ENCODE assay signal across 1 cellular context in the genomic region with DNA sequence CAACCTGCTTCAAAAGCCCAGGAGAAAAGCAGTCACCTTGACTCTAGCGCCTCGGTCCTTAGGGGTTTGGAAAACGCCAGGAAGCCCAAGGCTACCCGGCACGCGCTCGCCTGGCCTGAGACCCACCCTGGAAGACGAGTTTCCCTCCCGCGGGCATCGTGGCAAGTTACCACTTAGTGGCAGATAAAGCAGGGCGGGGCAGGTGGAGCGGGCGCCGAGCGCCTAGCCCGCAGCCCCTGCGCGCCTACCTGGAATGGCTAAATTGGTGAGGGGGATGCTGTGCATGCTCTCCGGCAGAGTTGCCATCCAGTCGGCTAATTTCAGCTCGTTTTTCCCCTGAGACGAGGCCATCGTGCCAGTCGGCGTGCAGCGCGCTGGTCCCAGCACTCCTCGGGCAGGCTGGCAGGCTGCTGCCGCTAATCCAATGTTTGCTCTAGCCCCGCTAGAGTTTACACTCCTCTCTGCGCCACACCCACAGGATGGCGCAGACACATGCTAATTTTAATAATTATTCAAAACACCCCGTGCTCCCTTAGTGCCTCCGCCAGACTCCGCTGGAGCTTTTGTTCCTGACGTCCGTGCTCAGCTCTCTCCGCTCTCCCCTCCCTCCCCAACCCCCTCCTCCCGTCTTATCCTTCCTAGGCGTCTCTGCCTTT.
A peak's percentile ranks its signal among the peaks of the same experiment; 100 is the strongest.
TF ChIP-seq lines count a peak whose summit lies in the region.

A gene with protein sequence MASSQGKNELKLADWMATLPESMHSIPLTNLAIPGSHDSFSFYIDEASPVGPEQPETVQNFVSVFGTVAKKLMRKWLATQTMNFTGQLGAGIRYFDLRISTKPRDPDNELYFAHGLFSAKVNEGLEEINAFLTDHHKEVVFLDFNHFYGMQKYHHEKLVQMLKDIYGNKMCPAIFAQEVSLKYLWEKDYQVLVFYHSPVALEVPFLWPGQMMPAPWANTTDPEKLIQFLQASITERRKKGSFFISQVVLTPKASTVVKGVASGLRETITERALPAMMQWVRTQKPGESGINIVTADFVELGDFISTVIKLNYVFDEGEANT (minus strand): TSS at position 426 of the 656 bp plus-strand sequence. CDS start 75 bp downstream, at position 351.

TF ChIP-seq in HepG2, 621 proteins besides CTCF, POLR2A, EP300 and RAD21:
- no peak for TF ChIP-seq FOXA1 (IDR thresholded peaks at IDR 0.05)
- peak; percentile 46; the same call in 1 of the 2 replicates for TF ChIP-seq FOXA1 (CRISPR knock-in tag; IDR thresholded peaks at IDR 0.05)
- TF ChIP-seq, protein P1, sequence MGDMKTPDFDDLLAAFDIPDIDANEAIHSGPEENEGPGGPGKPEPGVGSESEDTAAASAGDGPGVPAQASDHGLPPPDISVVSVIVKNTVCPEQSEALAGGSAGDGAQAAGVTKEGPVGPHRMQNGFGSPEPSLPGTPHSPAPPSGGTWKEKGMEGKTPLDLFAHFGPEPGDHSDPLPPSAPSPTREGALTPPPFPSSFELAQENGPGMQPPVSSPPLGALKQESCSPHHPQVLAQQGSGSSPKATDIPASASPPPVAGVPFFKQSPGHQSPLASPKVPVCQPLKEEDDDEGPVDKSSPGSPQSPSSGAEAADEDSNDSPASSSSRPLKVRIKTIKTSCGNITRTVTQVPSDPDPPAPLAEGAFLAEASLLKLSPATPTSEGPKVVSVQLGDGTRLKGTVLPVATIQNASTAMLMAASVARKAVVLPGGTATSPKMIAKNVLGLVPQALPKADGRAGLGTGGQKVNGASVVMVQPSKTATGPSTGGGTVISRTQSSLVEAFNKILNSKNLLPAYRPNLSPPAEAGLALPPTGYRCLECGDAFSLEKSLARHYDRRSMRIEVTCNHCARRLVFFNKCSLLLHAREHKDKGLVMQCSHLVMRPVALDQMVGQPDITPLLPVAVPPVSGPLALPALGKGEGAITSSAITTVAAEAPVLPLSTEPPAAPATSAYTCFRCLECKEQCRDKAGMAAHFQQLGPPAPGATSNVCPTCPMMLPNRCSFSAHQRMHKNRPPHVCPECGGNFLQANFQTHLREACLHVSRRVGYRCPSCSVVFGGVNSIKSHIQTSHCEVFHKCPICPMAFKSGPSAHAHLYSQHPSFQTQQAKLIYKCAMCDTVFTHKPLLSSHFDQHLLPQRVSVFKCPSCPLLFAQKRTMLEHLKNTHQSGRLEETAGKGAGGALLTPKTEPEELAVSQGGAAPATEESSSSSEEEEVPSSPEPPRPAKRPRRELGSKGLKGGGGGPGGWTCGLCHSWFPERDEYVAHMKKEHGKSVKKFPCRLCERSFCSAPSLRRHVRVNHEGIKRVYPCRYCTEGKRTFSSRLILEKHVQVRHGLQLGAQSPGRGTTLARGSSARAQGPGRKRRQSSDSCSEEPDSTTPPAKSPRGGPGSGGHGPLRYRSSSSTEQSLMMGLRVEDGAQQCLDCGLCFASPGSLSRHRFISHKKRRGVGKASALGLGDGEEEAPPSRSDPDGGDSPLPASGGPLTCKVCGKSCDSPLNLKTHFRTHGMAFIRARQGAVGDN (CRISPR knock-in tag; IDR thresholded peaks at IDR 0.05): peak; percentile 18; the same call in 1 of the 2 replicates
- TF ChIP-seq, protein P2, sequence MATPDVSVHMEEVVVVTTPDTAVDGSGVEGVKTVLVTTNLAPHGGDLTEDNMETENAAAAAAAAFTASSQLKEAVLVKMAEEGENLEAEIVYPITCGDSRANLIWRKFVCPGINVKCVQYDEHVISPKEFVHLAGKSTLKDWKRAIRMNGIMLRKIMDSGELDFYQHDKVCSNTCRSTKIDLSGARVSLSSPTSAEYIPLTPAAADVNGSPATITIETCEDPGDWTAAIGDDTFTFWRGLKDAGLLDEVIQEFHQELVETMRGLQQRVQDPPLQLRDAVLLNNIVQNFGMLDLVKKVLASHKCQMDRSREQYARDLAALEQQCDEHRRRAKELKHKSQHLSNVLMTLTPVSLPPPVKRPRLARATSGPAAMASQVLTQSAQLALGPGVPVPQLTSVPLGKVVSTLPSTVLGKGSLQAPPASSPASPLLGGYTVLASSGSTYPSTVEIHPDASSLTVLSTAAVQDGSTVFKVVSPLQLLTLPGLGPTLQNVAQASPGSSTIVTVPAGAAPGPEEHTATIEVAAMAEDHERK (CRISPR knock-in tag; IDR thresholded peaks at IDR 0.05; ENCODE audit: low read depth): no peak
- TF ChIP-seq ARHGAP35 (CRISPR knock-in tag; IDR thresholded peaks at IDR 0.05; ENCODE audit: borderline replicate concordance): no peak
- peak; percentile 57; the same call in 1 of the 2 replicates for TF ChIP-seq HNRNPL (IDR thresholded peaks at IDR 0.05; ENCODE audit: low read depth, low read length)
